ENCODE assay signal across 8 cellular contexts in the genomic region with DNA sequence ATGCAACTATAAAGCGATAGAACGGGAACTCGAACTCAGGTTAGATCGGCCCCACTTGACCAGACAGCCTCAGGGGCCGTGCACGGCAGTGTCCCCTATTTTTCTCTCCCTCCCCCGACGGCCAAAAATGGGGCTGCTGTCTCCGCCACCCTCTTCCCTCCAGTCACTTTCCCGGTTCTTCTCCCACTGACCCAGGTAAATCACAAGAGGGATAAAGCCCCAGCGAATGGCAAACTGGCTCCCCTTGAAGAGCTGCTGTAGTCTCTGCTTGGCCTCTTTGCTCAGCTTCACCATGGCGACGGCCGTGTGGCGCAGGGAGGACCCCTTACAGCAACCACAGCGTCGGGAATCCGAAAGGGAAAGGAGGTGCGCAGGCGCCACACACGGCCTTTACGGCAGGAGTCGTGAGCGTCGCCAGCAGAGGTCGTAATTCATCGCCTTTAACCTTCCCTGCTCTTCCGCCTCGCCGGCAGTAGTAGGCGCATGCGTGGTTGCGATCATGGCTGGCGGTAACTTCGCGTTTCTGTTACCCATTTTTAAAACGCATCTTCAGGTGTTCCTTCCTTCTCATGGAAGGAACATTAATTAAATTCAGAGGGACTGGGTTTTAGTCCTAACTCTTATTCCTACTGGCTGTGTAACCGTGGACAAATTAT. TPM values are rescaled to one million over a fixed set of nuclear protein-coding genes. Genes with fewer than 3 reads are reported as not detected.
DNase-seq lines count a peak whose midpoint lies in the region; TF ChIP-seq lines count a peak whose summit lies in the region.

TOMM7 (minus strand) TSS at position 364 of the 656 bp plus-strand sequence; CDS start at position 294, 70 bp downstream.

- H3K4me3 ChIP-seq in effector memory CD4-positive, alpha-beta T cell (ENCODE audit: insufficient read depth, low read depth, low read length, poor library complexity, severe bottlenecking), result peak within 1 kb of the TSS; percentile 92

- POLR2A ChIA-PET in activated CD8-positive, alpha-beta memory T cell treated with anti-CD3 and anti-CD28 coated beads for 36 hours (lab: Charles Lee), result interaction anchor here (0.6 kb wide), 2 partner anchors 17 to 277 kb away, joined by 4 to 7 read pairs; no protein-coding TSS in a partner anchor

- peak within 1 kb of the TSS; percentile 80 for H3K27ac ChIP-seq in effector memory CD4-positive, alpha-beta T cell (ENCODE audit: insufficient read depth, low read length, poor library complexity, severe bottlenecking)

- DNase-seq in COLO829 (ENCODE audit: low spot score), result peak; percentile 100
- peak; percentile 94 for DNase-seq in GM20000 (ENCODE audit: low spot score)
- peak; percentile 98 for DNase-seq in HT-29 (ENCODE audit: low spot score)
- peak; percentile 96 to 97 for DNase-seq in NOMO-1 (lab: John Stamatoyannopoulos, UW; ENCODE audit: unreplicated experiment in 2 of 2)
- peak; percentile 78 to 83 (median 81) for DNase-seq in effector memory CD4-positive, alpha-beta T cell
- DNase-seq in lung microvascular endothelial cell (ENCODE audit: low read depth in 2 of 2), result peak; percentile 98
- peak; percentile 62 to 83 (median 78) for DNase-seq in stimulated activated CD4-positive, alpha-beta T cell treated with anti-CD3 and anti-CD28 coated beads, TNF-alpha, amount 100 ng/mL, for 48 hours (ENCODE audit: low read depth in 3 of 3)

- no peaks in the 10 kb centered on the region for H3K27me3 ChIP-seq in effector memory CD4-positive, alpha-beta T cell (replicated peaks; ENCODE audit: control insufficient read depth, insufficient read depth, low read length, poor library complexity, severe bottlenecking)

- no peaks in the 10 kb centered on the region for H3K9me3 ChIP-seq in effector memory CD4-positive, alpha-beta T cell (ENCODE audit: control insufficient read depth, low read length)

- H3K36me3 ChIP-seq in effector memory CD4-positive, alpha-beta T cell (ENCODE audit: control insufficient read depth, insufficient read depth, low read length), result peaks cover 2% of the 10 kb centered on the region

- H3K4me1 ChIP-seq in effector memory CD4-positive, alpha-beta T cell (ENCODE audit: control insufficient read depth, insufficient read depth, low read length, poor library complexity, severe bottlenecking), result peaks cover 5% of the 10 kb centered on the region

- CTCF ChIA-PET in activated CD8-positive, alpha-beta memory T cell treated with anti-CD3 and anti-CD28 coated beads for 36 hours (lab: Charles Lee), result interaction anchor here (1.0 to 1.6 kb wide), 5 partner anchors 31 to 283 kb away, joined by 3 to 7 read pairs (median 3); partner anchors contain the start of gene KLHL7

- TF ChIP-seq CTCF in GM20000 (IDR thresholded peaks at IDR 0.05; ENCODE audit: extremely low read depth, missing control alignments), result peak; percentile 46

RNA-seq across cellular contexts. Expression of gene TOMM7, which starts in this region (rescaled TPM):
- total RNA-seq in HT-29 (2014; rRNA removed; shearing (Covaris generic)), result 137 and 151 TPM in 2 replicates
- 100 to 1,000 TPM; 240 to 259 TPM for total RNA-seq in activated CD8-positive, alpha-beta memory T cell treated with anti-CD3 and anti-CD28 coated beads for 36 hours
- 123 and 173 TPM in 2 replicates for total RNA-seq in lung microvascular endothelial cell

Comparison
In these comparisons a context has a peak if more than half of its experiments do, and no peak if none do; other contexts are left out.
1. Peak in every context shown above with its lines: DNase-seq, H3K4me3 ChIP-seq and H3K27ac ChIP-seq.